In the genomic region with DNA sequence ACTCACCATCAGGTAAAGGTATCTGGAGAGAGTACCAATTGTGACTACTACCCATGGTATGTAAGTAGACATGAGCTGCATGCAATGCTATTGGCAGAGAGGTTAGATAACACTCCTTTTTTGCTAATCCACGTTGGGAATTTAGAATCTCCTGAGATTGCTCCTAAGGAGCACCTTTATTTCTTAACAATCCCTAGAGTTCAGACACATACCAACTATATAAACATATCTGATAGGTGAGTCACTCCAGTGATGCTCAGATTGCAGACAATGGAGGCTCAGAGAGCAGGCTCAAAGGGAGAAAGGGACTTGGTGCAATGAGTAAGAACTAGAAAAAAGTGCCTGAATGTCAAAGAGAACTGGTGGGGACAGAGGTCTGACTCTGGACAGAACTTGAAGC, we compare ENCODE assay signal across 1 cellular context.
A peak's percentile ranks its signal among the peaks of the same experiment; 100 is the strongest.
TF ChIP-seq lines count a peak whose summit lies in the region.

No MANE protein-coding gene starts in this region.

TF ChIP-seq in endothelial cell of umbilical vein, 7 proteins besides CTCF, POLR2A, EP300 and RAD21 (continued from another document):
- peak; percentile 34 for TF ChIP-seq JUN (IDR thresholded peaks at IDR 0.05; ENCODE audit: borderline replicate concordance, insufficient read depth, insufficient read length, low read depth)
- no peak for TF ChIP-seq EZH2 (IDR thresholded peaks at IDR 0.05; ENCODE audit: borderline replicate concordance, low read depth, low read length, severe bottlenecking)
- TF ChIP-seq POLR2AphosphoS5 (IDR thresholded peaks at IDR 0.05; ENCODE audit: insufficient read depth, low read depth, low read length) = no peak
- TF ChIP-seq, protein P1, sequence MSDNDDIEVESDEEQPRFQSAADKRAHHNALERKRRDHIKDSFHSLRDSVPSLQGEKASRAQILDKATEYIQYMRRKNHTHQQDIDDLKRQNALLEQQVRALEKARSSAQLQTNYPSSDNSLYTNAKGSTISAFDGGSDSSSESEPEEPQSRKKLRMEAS (IDR thresholded peaks at IDR 0.05; ENCODE audit: insufficient read depth, insufficient read length) = no peak
TF ChIP-seq in endothelial cell of umbilical vein: peak in this region for 2.
